Comparison of ENCODE assay signal across 1 cellular context in the genomic region with DNA sequence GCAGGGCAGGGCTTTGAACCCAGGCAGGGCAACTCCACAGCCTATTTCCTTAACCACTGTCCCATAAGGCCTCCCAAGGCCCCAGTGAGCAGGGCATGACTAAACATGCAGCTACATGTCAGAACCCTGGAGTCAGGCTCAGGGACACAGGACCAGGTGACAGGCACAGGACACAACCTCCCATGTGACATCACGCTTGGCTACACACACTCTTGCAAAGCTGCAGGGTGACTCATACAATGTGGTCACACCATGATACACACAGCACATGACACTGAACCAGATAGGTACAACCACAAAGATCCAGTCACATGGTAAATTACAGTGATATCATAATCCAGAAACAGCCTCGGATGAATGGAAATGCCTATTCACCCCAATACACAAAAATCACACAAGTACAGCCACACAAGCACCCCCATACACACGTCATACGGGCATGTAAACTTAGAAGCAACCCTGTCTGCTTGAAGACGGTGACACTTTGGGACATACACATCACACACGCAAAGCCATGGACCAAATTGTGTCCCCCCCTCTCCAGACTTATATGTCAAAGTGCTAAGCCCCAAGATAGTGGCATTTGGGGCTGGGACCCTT.
A peak's percentile ranks its signal among the peaks of the same experiment; 100 is the strongest.
TF ChIP-seq lines count a peak whose summit lies in the region.

No MANE protein-coding gene starts in this region.

TF ChIP-seq in HEK293, 187 proteins besides CTCF, POLR2A, EP300 and RAD21 (continued from another document):
- peak; percentile 31; the same call in 1 of the 2 replicates for TF ChIP-seq BCL6B (tag by site-specific recombination; IDR thresholded peaks at IDR 0.05)
- no peak for TF ChIP-seq ZSCAN30 (tag by site-specific recombination; IDR thresholded peaks at IDR 0.05)
- no peak for TF ChIP-seq ZNF239 (tag by site-specific recombination; IDR thresholded peaks at IDR 0.05)
- TF ChIP-seq, protein P1, sequence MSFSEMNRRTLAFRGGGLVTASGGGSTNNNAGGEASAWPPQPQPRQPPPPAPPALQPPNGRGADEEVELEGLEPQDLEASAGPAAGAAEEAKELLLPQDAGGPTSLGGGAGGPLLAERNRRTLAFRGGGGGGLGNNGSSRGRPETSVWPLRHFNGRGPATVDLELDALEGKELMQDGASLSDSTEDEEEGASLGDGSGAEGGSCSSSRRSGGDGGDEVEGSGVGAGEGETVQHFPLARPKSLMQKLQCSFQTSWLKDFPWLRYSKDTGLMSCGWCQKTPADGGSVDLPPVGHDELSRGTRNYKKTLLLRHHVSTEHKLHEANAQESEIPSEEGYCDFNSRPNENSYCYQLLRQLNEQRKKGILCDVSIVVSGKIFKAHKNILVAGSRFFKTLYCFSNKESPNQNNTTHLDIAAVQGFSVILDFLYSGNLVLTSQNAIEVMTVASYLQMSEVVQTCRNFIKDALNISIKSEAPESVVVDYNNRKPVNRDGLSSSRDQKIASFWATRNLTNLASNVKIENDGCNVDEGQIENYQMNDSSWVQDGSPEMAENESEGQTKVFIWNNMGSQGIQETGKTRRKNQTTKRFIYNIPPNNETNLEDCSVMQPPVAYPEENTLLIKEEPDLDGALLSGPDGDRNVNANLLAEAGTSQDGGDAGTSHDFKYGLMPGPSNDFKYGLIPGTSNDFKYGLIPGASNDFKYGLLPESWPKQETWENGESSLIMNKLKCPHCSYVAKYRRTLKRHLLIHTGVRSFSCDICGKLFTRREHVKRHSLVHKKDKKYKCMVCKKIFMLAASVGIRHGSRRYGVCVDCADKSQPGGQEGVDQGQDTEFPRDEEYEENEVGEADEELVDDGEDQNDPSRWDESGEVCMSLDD (tag by site-specific recombination; IDR thresholded peaks at IDR 0.05), result peak; percentile 87
- TF ChIP-seq ZXDB (tag by site-specific recombination; IDR thresholded peaks at IDR 0.05), result peak; percentile 57; the same call in 1 of the 2 replicates
- TF ChIP-seq ZNF843 (tag by site-specific recombination; IDR thresholded peaks at IDR 0.05), result peak; percentile 57
- peak; percentile 75; the same call in 1 of the 2 replicates for TF ChIP-seq ZNF76 (tag by site-specific recombination; IDR thresholded peaks at IDR 0.05; ENCODE audit: borderline replicate concordance, low read depth)
- no peak for TF ChIP-seq ZNF585B (tag by site-specific recombination; IDR thresholded peaks at IDR 0.05)
- TF ChIP-seq SETDB1 (IDR thresholded peaks at IDR 0.05; ENCODE audit: insufficient read length, low read length), result peak; percentile 22
- no peak; the same call in 1 of the 2 replicates for TF ChIP-seq ZIC2 (tag by site-specific recombination; IDR thresholded peaks at IDR 0.05)
- TF ChIP-seq ZNF394 (tag by site-specific recombination; IDR thresholded peaks at IDR 0.05; ENCODE audit: borderline replicate concordance), result peak; percentile 77
- no peak for TF ChIP-seq ZNF423 (tag by site-specific recombination; IDR thresholded peaks at IDR 0.05)
- peak; percentile 98 for TF ChIP-seq HIC1 (tag by site-specific recombination; IDR thresholded peaks at IDR 0.05)
- no peak for TF ChIP-seq ZNF707 (tag by site-specific recombination; IDR thresholded peaks at IDR 0.05)
- TF ChIP-seq ZNF558 (tag by site-specific recombination; IDR thresholded peaks at IDR 0.05), result peak; percentile 65; the same call in 1 of the 2 replicates
- TF ChIP-seq, protein P2, sequence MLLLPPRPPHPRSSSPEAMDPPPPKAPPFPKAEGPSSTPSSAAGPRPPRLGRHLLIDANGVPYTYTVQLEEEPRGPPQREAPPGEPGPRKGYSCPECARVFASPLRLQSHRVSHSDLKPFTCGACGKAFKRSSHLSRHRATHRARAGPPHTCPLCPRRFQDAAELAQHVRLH (tag by site-specific recombination; IDR thresholded peaks at IDR 0.05), result peak; percentile 65; the same call in 1 of the 2 replicates
- TF ChIP-seq, protein P3, sequence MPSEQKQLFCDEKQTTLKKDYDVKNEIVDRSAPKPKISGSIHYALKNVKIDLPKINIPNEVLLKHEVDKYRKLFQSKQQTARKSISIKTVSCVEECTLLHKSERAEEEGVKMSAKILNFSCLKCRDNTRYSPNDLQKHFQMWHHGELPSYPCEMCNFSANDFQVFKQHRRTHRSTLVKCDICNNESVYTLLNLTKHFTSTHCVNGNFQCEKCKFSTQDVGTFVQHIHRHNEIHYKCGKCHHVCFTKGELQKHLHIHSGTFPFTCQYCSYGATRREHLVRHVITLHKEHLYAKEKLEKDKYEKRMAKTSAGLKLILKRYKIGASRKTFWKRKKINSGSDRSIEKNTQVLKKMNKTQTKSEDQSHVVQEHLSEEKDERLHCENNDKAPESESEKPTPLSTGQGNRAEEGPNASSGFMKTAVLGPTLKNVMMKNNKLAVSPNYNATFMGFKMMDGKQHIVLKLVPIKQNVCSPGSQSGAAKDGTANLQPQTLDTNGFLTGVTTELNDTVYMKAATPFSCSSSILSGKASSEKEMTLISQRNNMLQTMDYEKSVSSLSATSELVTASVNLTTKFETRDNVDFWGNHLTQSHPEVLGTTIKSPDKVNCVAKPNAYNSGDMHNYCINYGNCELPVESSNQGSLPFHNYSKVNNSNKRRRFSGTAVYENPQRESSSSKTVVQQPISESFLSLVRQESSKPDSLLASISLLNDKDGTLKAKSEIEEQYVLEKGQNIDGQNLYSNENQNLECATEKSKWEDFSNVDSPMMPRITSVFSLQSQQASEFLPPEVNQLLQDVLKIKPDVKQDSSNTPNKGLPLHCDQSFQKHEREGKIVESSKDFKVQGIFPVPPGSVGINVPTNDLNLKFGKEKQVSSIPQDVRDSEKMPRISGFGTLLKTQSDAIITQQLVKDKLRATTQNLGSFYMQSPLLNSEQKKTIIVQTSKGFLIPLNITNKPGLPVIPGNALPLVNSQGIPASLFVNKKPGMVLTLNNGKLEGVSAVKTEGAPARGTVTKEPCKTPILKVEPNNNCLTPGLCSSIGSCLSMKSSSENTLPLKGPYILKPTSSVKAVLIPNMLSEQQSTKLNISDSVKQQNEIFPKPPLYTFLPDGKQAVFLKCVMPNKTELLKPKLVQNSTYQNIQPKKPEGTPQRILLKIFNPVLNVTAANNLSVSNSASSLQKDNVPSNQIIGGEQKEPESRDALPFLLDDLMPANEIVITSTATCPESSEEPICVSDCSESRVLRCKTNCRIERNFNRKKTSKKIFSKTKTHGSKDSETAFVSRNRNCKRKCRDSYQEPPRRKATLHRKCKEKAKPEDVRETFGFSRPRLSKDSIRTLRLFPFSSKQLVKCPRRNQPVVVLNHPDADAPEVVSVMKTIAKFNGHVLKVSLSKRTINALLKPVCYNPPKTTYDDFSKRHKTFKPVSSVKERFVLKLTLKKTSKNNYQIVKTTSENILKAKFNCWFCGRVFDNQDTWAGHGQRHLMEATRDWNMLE (tag by site-specific recombination; conservative IDR thresholded peaks at IDR 0.05; ENCODE audit: low read depth), result peak; percentile 37
- TF ChIP-seq GLI4 (tag by site-specific recombination; IDR thresholded peaks at IDR 0.05), result no peak
- TF ChIP-seq MZF1 (tag by site-specific recombination; IDR thresholded peaks at IDR 0.05; ENCODE audit: borderline replicate concordance), result no peak
- peak; percentile 32; the same call in 1 of the 2 replicates for TF ChIP-seq ZNF785 (tag by site-specific recombination; IDR thresholded peaks at IDR 0.05)
- peak; percentile 72; the same call in 1 of the 2 replicates for TF ChIP-seq ZNF391 (tag by site-specific recombination; IDR thresholded peaks at IDR 0.05; ENCODE audit: borderline replicate concordance, low read depth)
- no peak for TF ChIP-seq ZNF202 (tag by site-specific recombination; IDR thresholded peaks at IDR 0.05; ENCODE audit: borderline replicate concordance)
- TF ChIP-seq ZFP37 (tag by site-specific recombination; IDR thresholded peaks at IDR 0.05), result peak; percentile 92
- no peak for TF ChIP-seq ZNF146 (tag by site-specific recombination; IDR thresholded peaks at IDR 0.05)
- TF ChIP-seq ZNF223 (tag by site-specific recombination; IDR thresholded peaks at IDR 0.05), result no peak; the same call in 1 of the 2 replicates
